18 cellular contexts compared by ENCODE assay signal in genomic region chr1:34126486-34126885, GRCh38. TPM values are rescaled to one million over a fixed set of nuclear protein-coding genes. Genes with fewer than 3 reads are reported as not detected.
DNase-seq lines count a peak whose midpoint lies in the region; TF ChIP-seq lines count a peak whose summit lies in the region.
"Had no signal": no experiment of that assay in that cellular context is flagged by ENCODE, and none has a peak within 500 bp of the region (broad histone marks: within the 10 kb centered on the region; RNA-seq: fewer than 3 reads in every experiment).

No MANE protein-coding gene starts in this region.

- no peak overlapping the region for H3K4me2 ChIP-seq in neuronal stem cell (ENCODE audit: insufficient read depth, low read length, poor library complexity, severe bottlenecking)

- H3K9me3 Mint-ChIP-seq in Calu3 (ENCODE audit: low read depth, unreplicated experiment) (peaks cover 11% of the 10 kb centered on the region), endothelial cell (ENCODE audit: unreplicated experiment) (no peaks in the 10 kb centered on the region)
- H3K9me3 Mint-ChIP-seq: CD4-positive, alpha-beta T cell had no signal

- no peaks in the 10 kb centered on the region for H3K9me3 ChIP-seq in neuronal stem cell (replicated peaks in 1 of 2; ENCODE audit: control insufficient read depth in 2 of 2, insufficient read depth in 1 of 2, low read depth in 1 of 2, low read length in 2 of 2)
- H3K9me3 ChIP-seq in vagina, result no peaks in the 10 kb centered on the region
- H3K9me3 ChIP-seq: HAP-1 had no signal

- no peaks in the 10 kb centered on the region for H3K36me3 ChIP-seq in neuronal stem cell (replicated peaks in 1 of 2; ENCODE audit: control insufficient read depth in 2 of 2, insufficient read depth in 2 of 2, low read length in 2 of 2)
- H3K36me3 ChIP-seq in vagina, result no peaks in the 10 kb centered on the region
- H3K36me3 ChIP-seq: HAP-1 had no signal

- H3K4me3 ChIP-seq in coronary artery (no peak overlapping the region), neuronal stem cell (ENCODE audit: low read length in 2 of 2) (no peak overlapping the region), vagina (no peak overlapping the region)
- H3K4me3 ChIP-seq: HAP-1 had no signal

- H3K4ac ChIP-seq in neuronal stem cell (ENCODE audit: low read length), result no peak overlapping the region

- no TSS peak for BruUV-seq in Calu3 (replicated peaks; lab: Mats Ljungman, UMichigan)

- no peak overlapping the region for H2BK5ac ChIP-seq in neuronal stem cell (ENCODE audit: low read length)

- peaks cover 21% of the 10 kb centered on the region for H3K27me3 Mint-ChIP-seq in Calu3 (ENCODE audit: unreplicated experiment)
- no peaks in the 10 kb centered on the region for H3K27me3 Mint-ChIP-seq in endothelial cell (ENCODE audit: unreplicated experiment)

- H3K18ac ChIP-seq in neuronal stem cell (ENCODE audit: low read length), result peak overlapping the region; percentile 38

- no peak for TF ChIP-seq POLR2A in vagina (IDR thresholded peaks at IDR 0.05)

- H3K14ac ChIP-seq in neuronal stem cell (ENCODE audit: low read length), result no peak overlapping the region

- H4K8ac ChIP-seq in neuronal stem cell (ENCODE audit: low read depth, low read length), result no peak overlapping the region

- H2BK15ac ChIP-seq in neuronal stem cell (ENCODE audit: low read length), result peak overlapping the region; percentile 12

- H3K4me3 Mint-ChIP-seq in Calu3 (ENCODE audit: low read depth, unreplicated experiment), result no peak overlapping the region
- no peak overlapping the region for H3K4me3 Mint-ChIP-seq in endothelial cell (ENCODE audit: unreplicated experiment)
- H3K4me3 Mint-ChIP-seq: CD14-positive monocyte; CD4-positive, alpha-beta T cell; CD8-positive, alpha-beta memory T cell; HFFc6 had no signal

- H3K27ac ChIP-seq in coronary artery, result no peak overlapping the region
- no peak overlapping the region for H3K27ac ChIP-seq in neuronal stem cell (replicated peaks; ENCODE audit: low read length)
- H3K27ac ChIP-seq in vagina, result no peak overlapping the region

- H3K79me1 ChIP-seq in neuronal stem cell (ENCODE audit: low read depth, low read length), result no peaks in the 10 kb centered on the region

- CTCF ChIA-PET in Calu3 (lab: Charles Lee), result no interaction called here

- no peak overlapping the region for H3K9ac ChIP-seq in neuronal stem cell (ENCODE audit: low read depth, low read length, poor library complexity)

- H2AK5ac ChIP-seq in neuronal stem cell (ENCODE audit: low read depth, low read length), result no peak overlapping the region

- H3K4me1 ChIP-seq in neuronal stem cell (ENCODE audit: control insufficient read depth in 2 of 2, insufficient read depth in 1 of 2, low read depth in 1 of 2, low read length in 2 of 2) (no peaks in the 10 kb centered on the region), vagina (no peaks in the 10 kb centered on the region)
- H3K4me1 ChIP-seq: HAP-1 had no signal

- H3K27ac Mint-ChIP-seq in Calu3 (ENCODE audit: unreplicated experiment), result no peak overlapping the region
- no peak overlapping the region for H3K27ac Mint-ChIP-seq in endothelial cell (ENCODE audit: unreplicated experiment)
- H3K27ac Mint-ChIP-seq: CD14-positive monocyte; CD4-positive, alpha-beta T cell; HFFc6 had no signal

- H2BK12ac ChIP-seq in neuronal stem cell (ENCODE audit: low read length), result no peak overlapping the region

- no peak overlapping the region for H2AFZ ChIP-seq in neuronal stem cell (ENCODE audit: low read length)

- WGBS in neuronal stem cell (ENCODE audit: extremely low coverage in 2 of 2, insufficient read length in 2 of 2, insufficient replicate concordance in 1 of 2), 2 donors, result no CpG with 5 or more reads among the region's 6 CpGs

- H3K27me3 ChIP-seq in neuronal stem cell (ENCODE audit: control insufficient read depth in 3 of 3, insufficient read depth in 3 of 3, low read depth in 1 of 3, low read length in 3 of 3) (peaks cover 0 to 4% (median 0%) of the 10 kb centered on the region in 3 experiments), vagina (no peaks in the 10 kb centered on the region)

- intact Hi-C loops in vagina (cut with DNase I), result no loop called here
- intact Hi-C loops in Calu3 (cut with micrococcal nuclease; ENCODE audit: unreplicated experiment), result no loop called here

- DNase-seq in coronary artery (ENCODE audit: low spot score) (peak; percentile 22), neuronal stem cell (ENCODE audit: low spot score) (no peak), vagina (ENCODE audit: extremely low spot score in 2 of 2) (peak; percentile 14 to 62), Calu3 (no peak), endothelial cell (ENCODE audit: low spot score) (no peak), T-helper 2 cell (no peak)
- DNase-seq: CD4-positive, alpha-beta T cell; CD8-positive, alpha-beta memory T cell; DMS53; DMS79 treated with DMSO at 0.1 percent for 48 hours; GF-D8; GOT3; HFFc6 had no signal

- no peak overlapping the region for H4K91ac ChIP-seq in neuronal stem cell (ENCODE audit: low read depth, low read length, poor library complexity)

- H3K23ac ChIP-seq in neuronal stem cell (ENCODE audit: low read depth, low read length, poor library complexity), result no peak overlapping the region

- no peaks in the 10 kb centered on the region for H3K36me3 Mint-ChIP-seq in Calu3 (ENCODE audit: insufficient read depth, unreplicated experiment)
- H3K36me3 Mint-ChIP-seq in endothelial cell (ENCODE audit: low read depth, unreplicated experiment), result no peaks in the 10 kb centered on the region
- H3K36me3 Mint-ChIP-seq: CD14-positive monocyte; CD8-positive, alpha-beta memory T cell had no signal

- no peak overlapping the region for H2BK120ac ChIP-seq in neuronal stem cell (ENCODE audit: low read depth, low read length)

- TF ChIP-seq CTCF in coronary artery (IDR thresholded peaks at IDR 0.05) (no peak), vagina (IDR thresholded peaks at IDR 0.05) (no peak), Calu3 (IDR thresholded peaks at IDR 0.05; ENCODE audit: unreplicated experiment) (no peak), endothelial cell (IDR thresholded peaks at IDR 0.05; ENCODE audit: unreplicated experiment) (no peak)

- H3K4me1 Mint-ChIP-seq in Calu3 (ENCODE audit: low read depth, unreplicated experiment) (no peaks in the 10 kb centered on the region), endothelial cell (ENCODE audit: unreplicated experiment) (no peaks in the 10 kb centered on the region)
- H3K4me1 Mint-ChIP-seq: CD14-positive monocyte; CD8-positive, alpha-beta memory T cell had no signal

RNA-seq across cellular contexts. Expression of gene CSMD2, which starts 38.5 kb away (rescaled TPM):
- 1.0 TPM for polyA plus RNA-seq in neuronal stem cell (2013, experiment 1 of 2)
- polyA plus RNA-seq in neuronal stem cell (2013, experiment 2 of 2), result 0.89 TPM
- total RNA-seq in vagina (0.25 TPM), Calu3 (2022) (not detected in 2 replicates), endothelial cell (ENCODE audit: unreplicated experiment) (2.1 TPM)
- total RNA-seq: CD4-positive, alpha-beta T cell; CD8-positive, alpha-beta memory T cell; G401 had no signal
- polyA plus RNA-seq: CD14-positive monocyte; CD8-positive, alpha-beta memory T cell had no signal

RNA-seq across cellular contexts. Expression of gene C1orf94, which starts 50.2 kb away (rescaled TPM):
- polyA plus RNA-seq in neuronal stem cell (2013, experiment 1 of 2), result 0.11 TPM
- 0.11 TPM for polyA plus RNA-seq in neuronal stem cell (2013, experiment 2 of 2)
- not detected for total RNA-seq in vagina
- total RNA-seq in Calu3 (2022), result not detected in 2 replicates
- not detected for total RNA-seq in endothelial cell (ENCODE audit: unreplicated experiment)
- total RNA-seq: A172; CD4-positive, alpha-beta T cell; CD8-positive, alpha-beta memory T cell; G401; HFFc6 had no signal
- polyA plus RNA-seq: BJ; CD14-positive monocyte; CD8-positive, alpha-beta memory T cell had no signal

Comparison
In these comparisons a context has a peak if more than half of its experiments do, and no peak if none do; other contexts are left out.
1. DNase-seq: peak in coronary artery (single experiment) and vagina (2 of 2); none in neuronal stem cell (single experiment), Calu3 (single experiment), endothelial cell (single experiment) and T-helper 2 cell (0 of 5).